8 cellular contexts compared by ENCODE assay signal in the genomic region with DNA sequence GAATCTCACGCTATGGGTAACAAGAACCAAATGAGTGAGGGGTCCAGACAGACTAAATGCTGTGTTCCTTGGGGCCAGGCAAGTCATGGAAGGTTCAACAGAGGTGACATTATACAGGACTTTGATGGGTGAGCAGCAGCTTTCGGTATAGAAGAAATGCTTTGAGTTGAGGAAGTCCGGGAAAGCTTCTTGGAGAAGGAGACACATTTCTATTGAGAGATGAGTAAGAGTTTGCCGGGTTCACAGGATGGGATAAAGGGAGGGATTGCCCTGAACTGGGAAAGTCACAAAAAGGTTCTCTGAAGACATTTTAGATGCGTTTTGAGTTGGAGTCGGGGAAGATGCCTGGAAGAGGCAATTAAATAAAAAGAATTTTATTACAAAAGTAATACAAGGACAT. TPM values are rescaled to one million over a fixed set of nuclear protein-coding genes. Genes with fewer than 3 reads are reported as not detected.
DNase-seq lines count a peak whose midpoint lies in the region; ATAC-seq and TF ChIP-seq lines count a peak whose summit lies in the region.

No MANE protein-coding gene starts in this region.

- H3K36me3 ChIP-seq in GM06990 (ENCODE audit: control insufficient read depth, insufficient read depth, low read length) (no peaks in the 10 kb centered on the region), SK-N-SH (replicated peaks in 1 of 2; ENCODE audit: control insufficient read depth in 1 of 2, insufficient read depth in 2 of 2, low read length in 1 of 2) (no peaks in the 10 kb centered on the region), fibroblast of lung (ENCODE audit: control insufficient read depth, insufficient read depth, low read length) (no peaks in the 10 kb centered on the region), psoas muscle (ENCODE audit: insufficient read depth in 1 of 2, low read depth in 1 of 2) (no peaks in the 10 kb centered on the region)

- H3K4me1 ChIP-seq in SK-N-SH (ENCODE audit: control insufficient read depth in 1 of 2, insufficient read depth in 2 of 2, low read depth in 1 of 2, low read length in 1 of 2) = peaks cover 9 to 13% of the 10 kb centered on the region in 2 experiments; a peak in 2 of 4 replicates
- H3K4me1 ChIP-seq in fibroblast of lung (ENCODE audit: control insufficient read depth, extremely low read depth, insufficient read depth, low read length) = no peaks in the 10 kb centered on the region
- peaks cover 6% of the 10 kb centered on the region for H3K4me1 ChIP-seq in psoas muscle

- peak overlapping the region; percentile 60 for H3K4me3 ChIP-seq in GM06990 (replicated peaks; ENCODE audit: low read depth, low read length)
- peak overlapping the region; percentile 73 to 75 for H3K4me3 ChIP-seq in SK-N-SH (ENCODE audit: low read depth in 2 of 2, low read length in 1 of 2)
- H3K4me3 ChIP-seq in fibroblast of lung (replicated peaks in 1 of 4; ENCODE audit: control extremely low read depth in 1 of 4, insufficient read depth in 1 of 4, low read depth in 3 of 4, low read length in 4 of 4) = peak overlapping the region; percentile 76 to 93 (median 83)
- peak overlapping the region; percentile 80 for H3K4me3 ChIP-seq in psoas muscle

- H3K9me3 ChIP-seq in SK-N-SH (no peaks in the 10 kb centered on the region), fibroblast of lung (ENCODE audit: control insufficient read depth, insufficient read depth, low read depth, low read length) (no peaks in the 10 kb centered on the region), psoas muscle (no peaks in the 10 kb centered on the region)

- H3K27ac ChIP-seq in SK-N-SH (ENCODE audit: low read depth in 2 of 2, low read length in 1 of 2) (peak overlapping the region in 1 of 2 experiments; percentile 56; a peak in 2 of 4 replicates), fibroblast of lung (ENCODE audit: insufficient read depth, low read length) (peak overlapping the region; percentile 66), psoas muscle (no peak overlapping the region)

- no peaks in the 10 kb centered on the region for H3K79me2 ChIP-seq in SK-N-SH (ENCODE audit: insufficient read depth)
- no peaks in the 10 kb centered on the region for H3K79me2 ChIP-seq in fibroblast of lung (ENCODE audit: control insufficient read depth, insufficient read depth, low read length)

- TF ChIP-seq EP300 in SK-N-SH (IDR thresholded peaks at IDR 0.05; ENCODE audit: borderline replicate concordance in 1 of 2, low read depth in 1 of 2, low read length in 1 of 2) = no peak

- POLR2A ChIA-PET in SK-N-SH (lab: Yijun Ruan, JAX) = interaction anchor here (0.6 kb wide), 1 partner anchor 19 kb away, joined by 4 read pairs; no protein-coding TSS in a partner anchor

- intact Hi-C loops in psoas muscle (cut with DNase I) = loop anchor here in 1 of 2 donors (5.0 kb wide), 1 partner anchor 368 kb away; no protein-coding TSS in a partner anchor

- H4K20me1 ChIP-seq in SK-N-SH (ENCODE audit: insufficient read depth) = no peaks in the 10 kb centered on the region
- H4K20me1 ChIP-seq in fibroblast of lung (ENCODE audit: control insufficient read depth, extremely low read depth, insufficient read depth, low read length) = no peaks in the 10 kb centered on the region

- CTCF ChIA-PET in SK-N-SH (lab: Yijun Ruan, JAX) = interaction anchor here (1.0 to 12.5 kb wide), 7 partner anchors 9 to 208 kb away, joined by 3 to 86 read pairs (median 3); a partner anchor contains a TSS

- peak overlapping the region; percentile 71 for H3K9ac ChIP-seq in SK-N-SH
- peak overlapping the region; percentile 74 for H3K9ac ChIP-seq in fibroblast of lung (ENCODE audit: insufficient read depth, low read length)

- peak overlapping the region; percentile 96 for H2AFZ ChIP-seq in SK-N-SH (ENCODE audit: low read depth)
- H2AFZ ChIP-seq in fibroblast of lung (ENCODE audit: low read length) = peak overlapping the region; percentile 99

- H3F3A ChIP-seq in SK-N-SH (replicated peaks; ENCODE audit: insufficient read depth) = no peaks in the 10 kb centered on the region

- ATAC-seq in psoas muscle (no peak), GM19467 (IDR thresholded peaks at IDR 0.05; ENCODE audit: unreplicated experiment) (no peak), GM19395 (IDR thresholded peaks at IDR 0.05; ENCODE audit: unreplicated experiment) (no peak)

- 16% methylated on average over 6 of the region's 6 CpGs for WGBS in SK-N-SH (ENCODE audit: low lambda C conversion rate)
- 53 to 57% (median 56%) methylated on average over 6 of the region's 6 CpGs for WGBS in psoas muscle, 3 donors

- H3K4me2 ChIP-seq in SK-N-SH (peak overlapping the region; percentile 99), fibroblast of lung (ENCODE audit: extremely low read depth, insufficient read depth, low read length) (peak overlapping the region; percentile 99)

- DNase-seq in GM06990 (ENCODE audit: extremely low read depth, insufficient read length) = no peak
- no peak for DNase-seq in SK-N-SH
- no peak for DNase-seq in fibroblast of lung (ENCODE audit: low read depth in 2 of 2)
- no peak for DNase-seq in psoas muscle
- no peak for DNase-seq in DMS 273 (lab: John Stamatoyannopoulos, UW; ENCODE audit: unreplicated experiment)
- DNase-seq in ureter (ENCODE audit: low spot score) = no peak

- H3K27me3 ChIP-seq in GM06990 (replicated peaks; ENCODE audit: control insufficient read depth, insufficient read depth, low read length) = no peaks in the 10 kb centered on the region
- H3K27me3 ChIP-seq in SK-N-SH (ENCODE audit: insufficient read depth) = no peaks in the 10 kb centered on the region
- no peaks in the 10 kb centered on the region for H3K27me3 ChIP-seq in fibroblast of lung (ENCODE audit: control insufficient read depth, insufficient read depth, low read length)
- no peaks in the 10 kb centered on the region for H3K27me3 ChIP-seq in psoas muscle (ENCODE audit: insufficient read depth in 3 of 3, low read length in 2 of 3)

- no peaks in the 10 kb centered on the region for H3K9me2 ChIP-seq in SK-N-SH

- no peak for TF ChIP-seq RAD21 in SK-N-SH (IDR thresholded peaks at IDR 0.05; ENCODE audit: low read length)

- TF ChIP-seq CTCF in GM06990 (IDR thresholded peaks at IDR 0.05; ENCODE audit: insufficient read depth, low read length, poor library complexity, severe bottlenecking) (no peak), SK-N-SH (IDR thresholded peaks at IDR 0.05) (no peak), fibroblast of lung (conservative IDR thresholded peaks at IDR 0.05 in 1 of 2, IDR thresholded peaks at IDR 0.05 in 1 of 2; ENCODE audit: low read depth in 1 of 2, low read length in 2 of 2) (no peak), psoas muscle (IDR thresholded peaks at IDR 0.05) (no peak)

TF ChIP-seq in SK-N-SH, 30 proteins besides CTCF, POLR2A, EP300 and RAD21 (continues in another document):
- TF ChIP-seq MEF2A (IDR thresholded peaks at IDR 0.05; ENCODE audit: borderline replicate concordance, low read depth) = no peak
- no peak for TF ChIP-seq RCOR1 (IDR thresholded peaks at IDR 0.05; ENCODE audit: low read length)
- TF ChIP-seq JUND (IDR thresholded peaks at IDR 0.05) = no peak
- no peak for TF ChIP-seq YY1 (IDR thresholded peaks at IDR 0.05; ENCODE audit: low read depth)
- TF ChIP-seq, protein P1, sequence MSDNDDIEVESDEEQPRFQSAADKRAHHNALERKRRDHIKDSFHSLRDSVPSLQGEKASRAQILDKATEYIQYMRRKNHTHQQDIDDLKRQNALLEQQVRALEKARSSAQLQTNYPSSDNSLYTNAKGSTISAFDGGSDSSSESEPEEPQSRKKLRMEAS (IDR thresholded peaks at IDR 0.05; ENCODE audit: low read depth) = no peak
- TF ChIP-seq, protein P2, sequence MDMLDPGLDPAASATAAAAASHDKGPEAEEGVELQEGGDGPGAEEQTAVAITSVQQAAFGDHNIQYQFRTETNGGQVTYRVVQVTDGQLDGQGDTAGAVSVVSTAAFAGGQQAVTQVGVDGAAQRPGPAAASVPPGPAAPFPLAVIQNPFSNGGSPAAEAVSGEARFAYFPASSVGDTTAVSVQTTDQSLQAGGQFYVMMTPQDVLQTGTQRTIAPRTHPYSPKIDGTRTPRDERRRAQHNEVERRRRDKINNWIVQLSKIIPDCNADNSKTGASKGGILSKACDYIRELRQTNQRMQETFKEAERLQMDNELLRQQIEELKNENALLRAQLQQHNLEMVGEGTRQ (IDR thresholded peaks at IDR 0.05; ENCODE audit: borderline replicate concordance, low read depth, low read length) = no peak
- no peak for TF ChIP-seq TAF1 (IDR thresholded peaks at IDR 0.05; ENCODE audit: borderline replicate concordance, low read depth, low read length)

RNA-seq across cellular contexts. Expression of a gene that starts 0.6 kb away (rescaled TPM):
- polyA plus RNA-seq in SK-N-SH (2012; rRNA removed) = 17.8 and 20.6 TPM in 2 replicates
- polyA plus RNA-seq in SK-N-SH (2012; cell fraction: cytosol; rRNA removed) = 9.1 and 13.7 TPM in 2 replicates
- polyA plus RNA-seq in SK-N-SH (2012; cell fraction: nucleus; rRNA removed) = 50.0 and 58.2 TPM in 2 replicates
- total RNA-seq in fibroblast of lung = 4.4 and 9.1 TPM in 2 replicates
- polyA plus RNA-seq in fibroblast of lung = 2.1 and 3.2 TPM in 2 replicates
- polyA plus RNA-seq in fibroblast of lung (2012) = 2.6 and 3.0 TPM in 2 replicates
- 0.85 and 7.5 TPM in 2 replicates for polyA minus RNA-seq in fibroblast of lung (ENCODE audit: low replicate concordance)
- 1 to 10 TPM in 2 of 4 donors, under 1 TPM in 2; 0.17 to 3.5 (median 1.1) TPM for total RNA-seq in psoas muscle
- 1 to 10 TPM in 1 of 3 donors, under 1 TPM in 2; 0.25 to 1.7 (median 0.61) TPM for polyA plus RNA-seq in psoas muscle
- 4.6 TPM for total RNA-seq in ureter

RNA-seq across cellular contexts. Expression of a gene that starts 43.7 kb away (rescaled TPM):
- polyA plus RNA-seq in SK-N-SH (2012; rRNA removed) = 191 and 212 TPM in 2 replicates
- polyA plus RNA-seq in SK-N-SH (2012; cell fraction: cytosol; rRNA removed) = 187 and 197 TPM in 2 replicates
- polyA plus RNA-seq in SK-N-SH (2012; cell fraction: nucleus; rRNA removed) = 219 and 258 TPM in 2 replicates
- 59.3 and 62.6 TPM in 2 replicates for total RNA-seq in fibroblast of lung
- polyA plus RNA-seq in fibroblast of lung = 141 and 155 TPM in 2 replicates
- polyA plus RNA-seq in fibroblast of lung (2012) = 112 and 129 TPM in 2 replicates
- polyA minus RNA-seq in fibroblast of lung (ENCODE audit: low replicate concordance) = 38.5 and 43.7 TPM in 2 replicates
- total RNA-seq in psoas muscle = 100 to 1,000 TPM; 108 to 206 (median 130) TPM
- polyA plus RNA-seq in psoas muscle = 100 to 1,000 TPM; 152 to 270 (median 169) TPM
- 203 TPM for total RNA-seq in ureter
